12 cellular contexts compared by ENCODE assay signal in the genomic region with DNA sequence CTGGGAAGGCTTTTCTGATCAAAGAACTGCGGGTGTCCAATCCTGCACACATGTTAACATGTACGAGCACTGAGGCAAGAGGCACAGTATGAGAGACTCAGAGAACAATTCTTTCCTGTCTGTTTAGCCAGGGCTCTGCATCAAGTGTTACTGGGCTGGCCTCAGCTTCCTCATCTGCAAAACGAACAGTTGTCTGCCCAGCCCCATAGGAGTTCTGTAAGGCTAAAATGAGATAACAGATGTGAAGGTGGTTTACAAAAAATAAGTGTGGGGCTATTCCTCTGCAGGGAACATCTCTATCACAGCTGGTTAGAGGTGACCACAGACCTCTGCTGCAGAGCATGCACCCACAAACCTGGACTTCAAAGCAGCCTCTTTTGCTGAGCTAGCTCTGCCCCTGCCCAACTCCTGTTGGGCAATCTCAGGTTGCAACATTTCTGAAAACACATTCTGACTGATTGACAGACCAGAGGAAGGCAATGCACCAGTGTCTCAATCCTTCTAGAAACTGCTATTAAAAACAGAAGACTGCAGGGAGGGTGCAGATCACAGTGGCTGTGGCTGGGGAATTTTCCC.
A peak's percentile ranks its signal among the peaks of the same experiment; 100 is the strongest.
DNase-seq lines count a peak whose midpoint lies in the region; ATAC-seq and TF ChIP-seq lines count a peak whose summit lies in the region.
"Had no signal": no experiment of that assay in that cellular context is flagged by ENCODE, and none has a peak within 500 bp of the region (broad histone marks: within the 10 kb centered on the region; RNA-seq: fewer than 3 reads in every experiment).

No MANE protein-coding gene starts in this region.

- H3K4me3 ChIP-seq in neutrophil (ENCODE audit: low read depth in 1 of 2, low read length in 1 of 2) (peak overlapping the region; percentile 49 to 50), WERI-Rb-1 (ENCODE audit: low read depth, low read length) (no peak overlapping the region)
- H3K4me3 ChIP-seq: GM12878 had no signal

- DNase-seq in KBM-7: peak; percentile 81
- DNase-seq in NOMO-1 treated with dmso at 0.1 percent for 144 hours (lab: John Stamatoyannopoulos, UW; ENCODE audit: unreplicated experiment): peak; percentile 98
- peak in 1 of 3 experiments; percentile 17 for DNase-seq in effector memory CD8-positive, alpha-beta T cell
- DNase-seq in activated CD4-positive, alpha-beta T cell treated with anti-CD3 and anti-CD28 coated beads, Interleukin-2, amount 50 U/mL, for 48 hours: no peak
- no peak for DNase-seq in AG08396 (ENCODE audit: low spot score)
- no peak for DNase-seq in WERI-Rb-1
- DNase-seq in stimulated activated naive CD4-positive, alpha-beta T cell (lab: John Stamatoyannopoulos, UW): no peak
- DNase-seq: amniotic stem cell, glutamatergic neuron, NCI-H446 had no signal

- no peaks in the 10 kb centered on the region for H3K27me3 ChIP-seq in neutrophil
- H3K27me3 ChIP-seq in WERI-Rb-1 (ENCODE audit: insufficient read depth, low read depth, severe bottlenecking): no peaks in the 10 kb centered on the region

- peaks cover 90 to 91% of the 10 kb centered on the region in 2 experiments for H3K4me1 ChIP-seq in neutrophil (ENCODE audit: control insufficient read depth in 1 of 2, insufficient read depth in 1 of 2, low read depth in 1 of 2, low read length in 1 of 2)

- in situ Hi-C loops in KBM-7 (cut with MboI; ENCODE audit: low pct_unique_long_range_greater_than_20kb, low sequenced_read_pairs): no loop called here

- no peaks in the 10 kb centered on the region for H3K36me3 Mint-ChIP-seq in effector memory CD8-positive, alpha-beta T cell (ENCODE audit: insufficient read depth)

- H3K9me3 Mint-ChIP-seq in effector memory CD8-positive, alpha-beta T cell: no peaks in the 10 kb centered on the region

- H3K36me3 ChIP-seq in neutrophil: no peaks in the 10 kb centered on the region
- H3K36me3 ChIP-seq in WERI-Rb-1: no peaks in the 10 kb centered on the region

- H3K27ac Mint-ChIP-seq in effector memory CD8-positive, alpha-beta T cell: peak overlapping the region; percentile 5 to 55

- peak overlapping the region in 1 of 2 donors; percentile 42 for H3K4me3 Mint-ChIP-seq in effector memory CD8-positive, alpha-beta T cell

- TF ChIP-seq CTCF in neutrophil (IDR thresholded peaks at IDR 0.05) (peak; percentile 27), WERI-Rb-1 (IDR thresholded peaks at IDR 0.05; ENCODE audit: low read depth, low read length) (no peak)

- ATAC-seq in effector memory CD8-positive, alpha-beta T cell (replicated peaks): peak; percentile 93
- ATAC-seq: GM12878 had no signal

- H3K9me3 ChIP-seq in neutrophil: no peaks in the 10 kb centered on the region
- H3K9me3 ChIP-seq in WERI-Rb-1 (ENCODE audit: severe bottlenecking): no peaks in the 10 kb centered on the region

- H3K27ac ChIP-seq in neutrophil (peak overlapping the region; percentile 87), WERI-Rb-1 (no peak overlapping the region)

- H3K27me3 Mint-ChIP-seq in effector memory CD8-positive, alpha-beta T cell: peaks cover 39 to 59% of the 10 kb centered on the region in 2 donors

- peaks cover 25% of the 10 kb centered on the region in 2 donors for H3K4me1 Mint-ChIP-seq in effector memory CD8-positive, alpha-beta T cell (ENCODE audit: low read depth in 2 of 2)

Comparison
In these comparisons a context has a peak if more than half of its experiments do, and no peak if none do; other contexts are left out.
1. DNase-seq: peak in KBM-7 (single experiment) and NOMO-1 treated with dmso at 0.1 percent for 144 hours (single experiment); none in activated CD4-positive, alpha-beta T cell treated with anti-CD3 and anti-CD28 coated beads, Interleukin-2, amount 50 U/mL, for 48 hours (0 of 2), AG08396 (single experiment), WERI-Rb-1 (single experiment) and stimulated activated naive CD4-positive, alpha-beta T cell (0 of 6).